19 cellular contexts compared by ENCODE assay signal in genomic region chr16:84654998-84655397, GRCh38. TPM values are rescaled to one million over a fixed set of nuclear protein-coding genes. Genes with fewer than 3 reads are reported as not detected.
DNase-seq lines count a peak whose midpoint lies in the region; ATAC-seq and TF ChIP-seq lines count a peak whose summit lies in the region.
"Had no signal": no experiment of that assay in that cellular context is flagged by ENCODE, and none has a peak within 500 bp of the region (broad histone marks: within the 10 kb centered on the region; RNA-seq: fewer than 3 reads in every experiment).

No MANE protein-coding gene starts in this region.

- no peak overlapping the region for H3K4me3 Mint-ChIP-seq in activated CD8-positive, alpha-beta T cell treated with anti-CD3 and anti-CD28 coated beads for 36 hours
- no peak overlapping the region for H3K4me3 Mint-ChIP-seq in activated CD8-positive, alpha-beta T cell treated with anti-CD3 and anti-CD28 coated beads, Interleukin-2, amount 10 ng/mL, durations not matched to agents 7 days and 5 days
- no peak overlapping the region for H3K4me3 Mint-ChIP-seq in CD4-positive, alpha-beta T cell
- H3K4me3 Mint-ChIP-seq in H9, result no peak overlapping the region
- H3K4me3 Mint-ChIP-seq: HFFc6 had no signal

- H3K9ac ChIP-seq in H9 (ENCODE audit: extremely low read depth, insufficient read length, low read length), result no peak overlapping the region
- H3K9ac ChIP-seq: BLaER1 treated with 17β-estradiol and CSF1 and Interleukin-3, amounts not matched to agents 10 nM and 100 nM had no signal

- no peak overlapping the region for H3K23ac ChIP-seq in H9 (ENCODE audit: insufficient read length, low read depth, low read length)

- H3T11ph ChIP-seq in H9 (ENCODE audit: low read length), result no peak overlapping the region

- no peaks in the 10 kb centered on the region for H3K79me1 ChIP-seq in H9 (ENCODE audit: insufficient read depth, low read depth, low read length, poor library complexity, severe bottlenecking)

- intact Hi-C loops in activated CD8-positive, alpha-beta T cell treated with anti-CD3 and anti-CD28 coated beads for 36 hours (cut with micrococcal nuclease), result no loop called here
- intact Hi-C loops in CD4-positive, alpha-beta T cell (cut with DNase I, micrococcal nuclease), result no loop called here
- intact Hi-C loops in sciatic nerve (cut with DNase I), result no loop called here

- POLR2A ChIA-PET in activated CD8-positive, alpha-beta T cell treated with anti-CD3 and anti-CD28 coated beads for 36 hours (lab: Charles Lee), result no interaction called here
- POLR2A ChIA-PET in activated CD8-positive, alpha-beta T cell treated with anti-CD3 and anti-CD28 coated beads, Interleukin-2, amount 10 ng/mL, durations not matched to agents 7 days and 5 days (lab: Charles Lee), result no interaction called here
- POLR2A ChIA-PET in CD4-positive, alpha-beta T cell (lab: Charles Lee), result no interaction called here

- no peak for ATAC-seq in activated CD8-positive, alpha-beta T cell treated with anti-CD3 and anti-CD28 coated beads for 36 hours
- ATAC-seq in activated CD8-positive, alpha-beta T cell treated with anti-CD3 and anti-CD28 coated beads, Interleukin-2, amount 10 ng/mL, durations not matched to agents 7 days and 5 days, result no peak
- ATAC-seq in CD4-positive, alpha-beta T cell (ENCODE audit: poor library complexity), result no peak
- ATAC-seq in gastroesophageal sphincter, result peak; percentile 37
- ATAC-seq in sciatic nerve, result peak; percentile 29

- H3K27me3 Mint-ChIP-seq in activated CD8-positive, alpha-beta T cell treated with anti-CD3 and anti-CD28 coated beads for 36 hours, result no peaks in the 10 kb centered on the region
- no peaks in the 10 kb centered on the region for H3K27me3 Mint-ChIP-seq in activated CD8-positive, alpha-beta T cell treated with anti-CD3 and anti-CD28 coated beads, Interleukin-2, amount 10 ng/mL, durations not matched to agents 7 days and 5 days (ENCODE audit: low read depth)
- no peaks in the 10 kb centered on the region for H3K27me3 Mint-ChIP-seq in CD4-positive, alpha-beta T cell
- no peaks in the 10 kb centered on the region for H3K27me3 Mint-ChIP-seq in H9 (ENCODE audit: low read depth)

- peaks cover 58% of the 10 kb centered on the region for H3K4me1 Mint-ChIP-seq in activated CD8-positive, alpha-beta T cell treated with anti-CD3 and anti-CD28 coated beads for 36 hours (ENCODE audit: low read depth)
- H3K4me1 Mint-ChIP-seq in activated CD8-positive, alpha-beta T cell treated with anti-CD3 and anti-CD28 coated beads, Interleukin-2, amount 10 ng/mL, durations not matched to agents 7 days and 5 days (ENCODE audit: low read depth), result peaks cover 80% of the 10 kb centered on the region
- H3K4me1 Mint-ChIP-seq in CD4-positive, alpha-beta T cell (ENCODE audit: low read depth), result peaks cover 71% of the 10 kb centered on the region
- 0 out of 4 replicates have a peak, but pooled peaks cover 0 to 3% of the 10 kb centered on the region in 2 experiments for H3K4me1 Mint-ChIP-seq in H9

- no peak overlapping the region for H3K4me2 ChIP-seq in H9 (ENCODE audit: insufficient read depth, insufficient read length, low read length)

- WGBS in gastroesophageal sphincter (ENCODE audit: low coverage in 1 of 2), 2 donors, result 34 to 38% methylated on average over 5 to 6 of the region's 6 CpGs
- WGBS in H9 (ENCODE audit: extremely low coverage, insufficient read length, low lambda C conversion rate), result no CpG with 5 or more reads among the region's 6 CpGs

- H2BK120ac ChIP-seq in H9 (ENCODE audit: low read depth, low read length, poor library complexity, severe bottlenecking), result no peak overlapping the region

- no peak overlapping the region for H3K14ac ChIP-seq in H9 (ENCODE audit: insufficient read depth, low read length)

- TF ChIP-seq EP300 in gastroesophageal sphincter (IDR thresholded peaks at IDR 0.05), result no peak

- no peak for DNase-seq in activated CD8-positive, alpha-beta T cell treated with anti-CD3 and anti-CD28 coated beads for 36 hours
- DNase-seq in activated CD8-positive, alpha-beta T cell treated with anti-CD3 and anti-CD28 coated beads, Interleukin-2, amount 10 ng/mL, durations not matched to agents 7 days and 5 days, result no peak
- no peak for DNase-seq in CD4-positive, alpha-beta T cell
- no peak for DNase-seq in sciatic nerve (ENCODE audit: low spot score)
- no peak for DNase-seq in H9
- DNase-seq in DMS153 treated with DMSO at 0.1 percent for 48 hours (lab: John Stamatoyannopoulos, UW; ENCODE audit: unreplicated experiment), result no peak
- DNase-seq in medulla oblongata (ENCODE audit: extremely low spot score), result no peak
- DNase-seq: DMS79 treated with DMSO at 0.1 percent for 48 hours, HFFc6, KG1, NCI-H1105 treated with DMSO at 0.1 percent for 48 hours, NCI-H1694, NCI-H2081 treated with DMSO at 0.1 percent for 48 hours, NCI-H510A, NCI-H774, OCI-M1, SHP77 treated with DMSO at 0.1 percent for 48 hours had no signal

- no peaks in the 10 kb centered on the region for H4K20me1 ChIP-seq in H9 (ENCODE audit: control insufficient read depth, insufficient read depth, insufficient read length)

- no peak overlapping the region for H3K18ac ChIP-seq in H9 (ENCODE audit: insufficient read length, low read depth, low read length)

- no peak overlapping the region for H3K27ac ChIP-seq in CD4-positive, alpha-beta T cell (ENCODE audit: low read depth, low read length)
- H3K27ac ChIP-seq in gastroesophageal sphincter (no peak overlapping the region), H9 (ENCODE audit: insufficient read length, low read depth, low read length) (no peak overlapping the region)
- H3K27ac ChIP-seq: BLaER1 treated with 17β-estradiol and CSF1 and Interleukin-3, amounts not matched to agents 10 nM and 100 nM had no signal

- H3K4ac ChIP-seq in H9 (ENCODE audit: low read depth, low read length), result no peak overlapping the region

- H2BK12ac ChIP-seq in H9 (ENCODE audit: insufficient read length, low read depth, low read length), result no peak overlapping the region

- CTCF ChIA-PET in activated CD8-positive, alpha-beta T cell treated with anti-CD3 and anti-CD28 coated beads for 36 hours (lab: Charles Lee), result interaction anchor here (2.3 to 2.6 kb wide), 2 partner anchors 17 to 84 kb away, joined by 6 to 13 read pairs; no protein-coding TSS in a partner anchor
- CTCF ChIA-PET in activated CD8-positive, alpha-beta T cell treated with anti-CD3 and anti-CD28 coated beads, Interleukin-2, amount 10 ng/mL, durations not matched to agents 7 days and 5 days (lab: Charles Lee), result interaction anchor here (0.7 to 4.0 kb wide), 4 partner anchors 18 to 83 kb away, joined by 3 to 16 read pairs (median 6); no protein-coding TSS in a partner anchor
- CTCF ChIA-PET in CD4-positive, alpha-beta T cell (lab: Charles Lee), result interaction anchor here (2.4 kb wide), 1 partner anchor 17 kb away, joined by 9 read pairs; no protein-coding TSS in a partner anchor

- no peak overlapping the region for H2BK15ac ChIP-seq in H9 (ENCODE audit: low read depth, low read length)

- no peak for TF ChIP-seq CTCF in activated CD8-positive, alpha-beta T cell treated with anti-CD3 and anti-CD28 coated beads for 36 hours (IDR thresholded peaks at IDR 0.05)
- no peak for TF ChIP-seq CTCF in CD4-positive, alpha-beta T cell (IDR thresholded peaks at IDR 0.05)
- TF ChIP-seq CTCF in gastroesophageal sphincter (IDR thresholded peaks at IDR 0.05) (no peak), H9 (conservative IDR thresholded peaks at IDR 0.05) (no peak)

- H3K79me2 ChIP-seq in H9 (ENCODE audit: insufficient read depth, low read length), result no peaks in the 10 kb centered on the region; the same call in 1 of the 2 replicates

- peak overlapping the region; percentile 0 for H3K27ac Mint-ChIP-seq in activated CD8-positive, alpha-beta T cell treated with anti-CD3 and anti-CD28 coated beads for 36 hours
- no peak overlapping the region for H3K27ac Mint-ChIP-seq in activated CD8-positive, alpha-beta T cell treated with anti-CD3 and anti-CD28 coated beads, Interleukin-2, amount 10 ng/mL, durations not matched to agents 7 days and 5 days
- H3K27ac Mint-ChIP-seq in CD4-positive, alpha-beta T cell, result peak overlapping the region; percentile 15
- peak overlapping the region in 1 of 3 experiments; percentile 18; a peak in 2 of 7 replicates for H3K27ac Mint-ChIP-seq in H9
- H3K27ac Mint-ChIP-seq: HFFc6 had no signal

- H3K9me3 ChIP-seq in CD4-positive, alpha-beta T cell (ENCODE audit: control insufficient read depth, low read length), result no peaks in the 10 kb centered on the region
- H3K9me3 ChIP-seq in gastroesophageal sphincter (no peaks in the 10 kb centered on the region), H9 (ENCODE audit: control insufficient read depth, low read depth, low read length) (no peaks in the 10 kb centered on the region)
- H3K9me3 ChIP-seq: BLaER1 treated with 17β-estradiol and CSF1 and Interleukin-3, amounts not matched to agents 10 nM and 100 nM had no signal

- H3K56ac ChIP-seq in H9 (ENCODE audit: insufficient read length, low read depth, low read length), result no peak overlapping the region

- H4K91ac ChIP-seq in H9 (ENCODE audit: insufficient read length, low read depth, low read length), result no peak overlapping the region

- H3K27me3 ChIP-seq in CD4-positive, alpha-beta T cell (ENCODE audit: control insufficient read depth, insufficient read depth, low read length), result no peaks in the 10 kb centered on the region
- H3K27me3 ChIP-seq in gastroesophageal sphincter (no peaks in the 10 kb centered on the region), H9 (ENCODE audit: insufficient read depth, low read length) (no peaks in the 10 kb centered on the region)
- H3K27me3 ChIP-seq: BLaER1 treated with 17β-estradiol and CSF1 and Interleukin-3, amounts not matched to agents 10 nM and 100 nM had no signal

- H2AFZ ChIP-seq in H9 (ENCODE audit: low read length), result no peak overlapping the region

- no peak overlapping the region for H2BK20ac ChIP-seq in H9 (ENCODE audit: low read depth, low read length, poor library complexity, severe bottlenecking)

- H3K36me3 Mint-ChIP-seq in activated CD8-positive, alpha-beta T cell treated with anti-CD3 and anti-CD28 coated beads for 36 hours (ENCODE audit: low read depth), result peaks cover 62% of the 10 kb centered on the region
- H3K36me3 Mint-ChIP-seq in activated CD8-positive, alpha-beta T cell treated with anti-CD3 and anti-CD28 coated beads, Interleukin-2, amount 10 ng/mL, durations not matched to agents 7 days and 5 days (ENCODE audit: low read depth), result peaks cover 74% of the 10 kb centered on the region
- peaks cover 93% of the 10 kb centered on the region for H3K36me3 Mint-ChIP-seq in CD4-positive, alpha-beta T cell (ENCODE audit: low read depth)
- peaks cover 16 to 52% (median 45%) of the 10 kb centered on the region in 3 experiments; a peak in 6 of 7 replicates for H3K36me3 Mint-ChIP-seq in H9 (ENCODE audit: insufficient read depth in 1 of 3, low read depth in 3 of 3)

- H2BK5ac ChIP-seq in H9 (ENCODE audit: insufficient read length, low read length), result no peak overlapping the region

- no peak overlapping the region for H3K4me3 ChIP-seq in gastroesophageal sphincter
- H3K4me3 ChIP-seq: BLaER1 treated with 17β-estradiol and CSF1 and Interleukin-3, amounts not matched to agents 10 nM and 100 nM had no signal

- H3K4me1 ChIP-seq in gastroesophageal sphincter (peaks cover 0 to 9% (median under 1%) of the 10 kb centered on the region in 3 donors), H9 (ENCODE audit: insufficient read depth, low read length) (no peaks in the 10 kb centered on the region)

- H3K23me2 ChIP-seq in H9 (ENCODE audit: insufficient read length, low read depth, low read length, poor library complexity, severe bottlenecking), result no peaks in the 10 kb centered on the region

- no peak for TF ChIP-seq POLR2A in gastroesophageal sphincter (IDR thresholded peaks at IDR 0.05)

- H3K36me3 ChIP-seq in gastroesophageal sphincter, result peaks cover 0 to 91% of the 10 kb centered on the region in 2 donors

- H2AK5ac ChIP-seq in H9 (ENCODE audit: insufficient read length, low read length), result no peak overlapping the region

- no peak overlapping the region for H4K8ac ChIP-seq in H9 (replicated peaks; ENCODE audit: insufficient read length, low read depth, low read length)

- H3K9me3 Mint-ChIP-seq in activated CD8-positive, alpha-beta T cell treated with anti-CD3 and anti-CD28 coated beads for 36 hours, result no peaks in the 10 kb centered on the region
- H3K9me3 Mint-ChIP-seq in activated CD8-positive, alpha-beta T cell treated with anti-CD3 and anti-CD28 coated beads, Interleukin-2, amount 10 ng/mL, durations not matched to agents 7 days and 5 days (ENCODE audit: insufficient read depth), result no peaks in the 10 kb centered on the region
- H3K9me3 Mint-ChIP-seq in CD4-positive, alpha-beta T cell, result no peaks in the 10 kb centered on the region
- no peaks in the 10 kb centered on the region for H3K9me3 Mint-ChIP-seq in H9
- H3K9me3 Mint-ChIP-seq: HFFc6 had no signal

- H4K5ac ChIP-seq in H9 (ENCODE audit: insufficient read length, low read depth, low read length), result no peak overlapping the region

RNA-seq across cellular contexts. Expression of gene KLHL36, which starts 6.7 kb away (rescaled TPM):
- 10 to 100 TPM; 41.0 to 44.0 TPM for total RNA-seq in activated CD8-positive, alpha-beta T cell treated with anti-CD3 and anti-CD28 coated beads for 36 hours
- 10 to 100 TPM; 31.4 to 32.6 TPM for total RNA-seq in activated CD8-positive, alpha-beta T cell treated with anti-CD3 and anti-CD28 coated beads, Interleukin-2, amount 10 ng/mL, durations not matched to agents 7 days and 5 days
- 10 to 100 TPM; 76.6 to 78.6 TPM for total RNA-seq in CD4-positive, alpha-beta T cell
- total RNA-seq in gastroesophageal sphincter, result 100 to 1,000 TPM in 1 of 4 donors, 10 to 100 TPM in 3; 70.5 to 114 (median 80.5) TPM
- 60.2 TPM for total RNA-seq in sciatic nerve
- 32.2 and 36.7 TPM in 2 replicates for total RNA-seq in H9 (2021)

RNA-seq across cellular contexts. Expression of gene COTL1, which starts 37.1 kb away (rescaled TPM):
- 100 to 1,000 TPM; 664 to 677 TPM for total RNA-seq in activated CD8-positive, alpha-beta T cell treated with anti-CD3 and anti-CD28 coated beads for 36 hours
- 100 to 1,000 TPM; 837 to 887 TPM for total RNA-seq in activated CD8-positive, alpha-beta T cell treated with anti-CD3 and anti-CD28 coated beads, Interleukin-2, amount 10 ng/mL, durations not matched to agents 7 days and 5 days
- 100 to 1,000 TPM; 179 to 181 TPM for total RNA-seq in CD4-positive, alpha-beta T cell
- total RNA-seq in gastroesophageal sphincter (10 to 100 TPM; 13.1 to 46.2 (median 37.3) TPM), sciatic nerve (77.9 TPM), H9 (2021) (81.4 and 88.6 TPM in 2 replicates)

RNA-seq across cellular contexts. Expression of gene USP10, which starts 44.8 kb away (rescaled TPM):
- 100 to 1,000 TPM; 116 TPM for total RNA-seq in activated CD8-positive, alpha-beta T cell treated with anti-CD3 and anti-CD28 coated beads for 36 hours
- 10 to 100 TPM; 82.9 to 88.3 TPM for total RNA-seq in activated CD8-positive, alpha-beta T cell treated with anti-CD3 and anti-CD28 coated beads, Interleukin-2, amount 10 ng/mL, durations not matched to agents 7 days and 5 days
- total RNA-seq in CD4-positive, alpha-beta T cell, result 100 to 1,000 TPM in 1 of 2 experiments, 10 to 100 TPM in 1; 99.3 to 106 TPM
- 10 to 100 TPM; 49.1 to 70.2 (median 60.0) TPM for total RNA-seq in gastroesophageal sphincter
- 72.2 TPM for total RNA-seq in sciatic nerve
- 203 and 205 TPM in 2 replicates for total RNA-seq in H9 (2021)

Comparison
In these comparisons a context has a peak if more than half of its experiments do, and no peak if none do; other contexts are left out.
1. ATAC-seq: peak in gastroesophageal sphincter (single experiment) and sciatic nerve (single experiment); none in activated CD8-positive, alpha-beta T cell treated with anti-CD3 and anti-CD28 coated beads for 36 hours (single experiment), activated CD8-positive, alpha-beta T cell treated with anti-CD3 and anti-CD28 coated beads, Interleukin-2, amount 10 ng/mL, durations not matched to agents 7 days and 5 days (single experiment) and CD4-positive, alpha-beta T cell (single experiment).